8 cellular contexts compared by ENCODE assay signal in genomic region chr4:56048621-56049427, GRCh38.
DNase-seq lines count a peak whose midpoint lies in the region; ATAC-seq and TF ChIP-seq lines count a peak whose summit lies in the region.

No MANE protein-coding gene starts in this region.

- peaks cover 27% of the 10 kb centered on the region for H3K4me1 Mint-ChIP-seq in progenitor cell of endocrine pancreas (ENCODE audit: low read depth)

- intact Hi-C loops in Panc1 (cut with micrococcal nuclease; ENCODE audit: unreplicated experiment), result loop anchor here (10.0 kb wide), 2 partner anchors 246 to 1066 kb away; partner anchors contain the start of gene IGFBP7

- H3K9me3 Mint-ChIP-seq in progenitor cell of endocrine pancreas (ENCODE audit: low read depth), result no peaks in the 10 kb centered on the region

- POLR2A ChIA-PET in Panc1 (lab: Charles Lee), result no interaction called here

- peak overlapping the region; percentile 88 for H3K4me3 Mint-ChIP-seq in progenitor cell of endocrine pancreas (ENCODE audit: low read depth)

- in situ Hi-C loops in Panc1 (cut with HindIII; ENCODE audit: low pct_unique_long_range_greater_than_20kb, low sequenced_read_pairs), result no loop called here

- CTCF ChIA-PET in Panc1 (lab: Charles Lee), result no interaction called here

- no peaks in the 10 kb centered on the region; the same call in none of the 2 replicates for H3K27me3 ChIP-seq in Panc1 (ENCODE audit: control insufficient read depth, insufficient read depth, low read length)
- peaks cover 21% of the 10 kb centered on the region for H3K27me3 ChIP-seq in adipocyte (replicated peaks; ENCODE audit: control insufficient read depth, insufficient read depth, low read length)
- H3K27me3 ChIP-seq in right atrium auricular region, result peaks cover 0 to 13% of the 10 kb centered on the region in 2 donors

- no TSS peak for BruUV-seq in Panc1 (replicated peaks; lab: Mats Ljungman, UMichigan)

- TF ChIP-seq CTCF in Panc1 (IDR thresholded peaks at IDR 0.05) (peak; percentile 71), right atrium auricular region (IDR thresholded peaks at IDR 0.05) (peak in 1 of 2 donors; percentile 19), progenitor cell of endocrine pancreas (IDR thresholded peaks at IDR 0.05; ENCODE audit: unreplicated experiment) (peak; percentile 47)

- peak overlapping the region; percentile 59 to 63 for H3K4me3 ChIP-seq in Panc1 (ENCODE audit: low read depth in 2 of 2, low read length in 2 of 2)
- peak overlapping the region; percentile 78 for H3K4me3 ChIP-seq in adipocyte (ENCODE audit: low read length)
- H3K4me3 ChIP-seq in right atrium auricular region, result peak overlapping the region; percentile 47 to 61

- H3K36me3 ChIP-seq in Panc1 (ENCODE audit: control insufficient read depth, insufficient read depth, low read length) (no peaks in the 10 kb centered on the region; the same call in 1 of the 2 replicates), adipocyte (ENCODE audit: control insufficient read depth, insufficient read depth, low read length, severe bottlenecking) (no peaks in the 10 kb centered on the region), right atrium auricular region (no peaks in the 10 kb centered on the region)

- H3K27me3 Mint-ChIP-seq in progenitor cell of endocrine pancreas, result no peaks in the 10 kb centered on the region

- DNase-seq in GM03348 (ENCODE audit: low spot score) (peak; percentile 79), HuH-7.5 (ENCODE audit: low spot score) (peak; percentile 51), Panc1 (ENCODE audit: low read depth, low spot score) (no peak), adipocyte (ENCODE audit: low read depth) (peak; percentile 81), right atrium auricular region (ENCODE audit: low spot score) (no peak), progenitor cell of endocrine pancreas (ENCODE audit: low spot score, unreplicated experiment) (peak; percentile 62), GOT3 (lab: John Stamatoyannopoulos, UW) (no peak)

- peaks cover 3% of the 10 kb centered on the region for H3K36me3 Mint-ChIP-seq in progenitor cell of endocrine pancreas (ENCODE audit: insufficient read depth)

- H3K4me1 ChIP-seq in Panc1 (ENCODE audit: control insufficient read depth, insufficient read depth, low read length) (no peaks in the 10 kb centered on the region; the same call in 1 of the 2 replicates), adipocyte (ENCODE audit: control insufficient read depth, insufficient read depth, low read length) (peaks cover 8% of the 10 kb centered on the region), right atrium auricular region (peaks cover 0 to 16% of the 10 kb centered on the region in 2 donors)

- H3K9me3 ChIP-seq in Panc1 (ENCODE audit: control insufficient read depth, insufficient read depth, low read depth, low read length), result no peaks in the 10 kb centered on the region
- H3K9me3 ChIP-seq in adipocyte (ENCODE audit: control insufficient read depth, low read length), result no peaks in the 10 kb centered on the region
- H3K9me3 ChIP-seq in right atrium auricular region, result no peaks in the 10 kb centered on the region

- H3K9ac ChIP-seq in adipocyte (ENCODE audit: low read length), result peak overlapping the region; percentile 51

- H3K27ac ChIP-seq in Panc1 (ENCODE audit: low read length) (no peak overlapping the region), right atrium auricular region (no peak overlapping the region)

- peak; percentile 96 for ATAC-seq in GM21723 (IDR thresholded peaks at IDR 0.05; ENCODE audit: unreplicated experiment)
- ATAC-seq in Panc1, result peak; percentile 92

- peak overlapping the region; percentile 96 for H3K27ac Mint-ChIP-seq in progenitor cell of endocrine pancreas

Comparison
In these comparisons a context has a peak if more than half of its experiments do, and no peak if none do; other contexts are left out.
1. DNase-seq: peak in GM03348 (single experiment), HuH-7.5 (single experiment), adipocyte (single experiment) and progenitor cell of endocrine pancreas (single experiment); none in Panc1 (single experiment), right atrium auricular region (single experiment) and GOT3 (single experiment).
2. Peak in every context shown above with its lines, with median percentiles within 50 percentile points of each other: H3K4me3 ChIP-seq.